In the genomic region with DNA sequence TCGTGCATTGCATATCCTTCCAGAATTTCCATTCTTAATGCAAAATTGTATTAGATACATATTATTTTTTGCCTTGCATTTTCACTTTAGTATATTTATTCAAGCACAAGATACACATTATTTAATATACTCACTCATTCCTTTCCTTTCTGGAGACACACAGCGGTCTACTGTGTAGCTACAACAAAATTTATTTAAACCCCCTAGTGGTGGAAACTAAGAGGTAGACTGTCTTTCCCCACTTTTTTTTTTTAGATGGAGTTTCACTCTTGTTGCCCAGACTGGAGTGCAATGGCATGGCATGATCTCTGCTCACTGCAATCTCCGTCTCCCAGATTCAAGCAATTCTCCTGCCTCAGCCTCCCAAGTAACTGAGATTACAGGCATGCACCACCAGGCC, we compare ENCODE assay signal across 11 cellular contexts.
DNase-seq lines count a peak whose midpoint lies in the region; ATAC-seq and TF ChIP-seq lines count a peak whose summit lies in the region.
"Had no signal": no experiment of that assay in that cellular context is flagged by ENCODE, and none has a peak within 500 bp of the region (broad histone marks: within the 10 kb centered on the region; RNA-seq: fewer than 3 reads in every experiment).

No MANE protein-coding gene starts in this region.

- 71% methylated on average over 3 of the region's 3 CpGs for WGBS in SK-N-SH (ENCODE audit: low lambda C conversion rate)
- WGBS in iPS DF 6.9 (ENCODE audit: insufficient coverage, insufficient read length), result no CpG with 5 or more reads among the region's 3 CpGs

- H3K27ac ChIP-seq in SK-N-SH (ENCODE audit: low read depth in 2 of 2, low read length in 1 of 2) (no peak overlapping the region), iPS DF 6.9 (ENCODE audit: low read length) (no peak overlapping the region)
- H3K27ac ChIP-seq: heart right ventricle had no signal

- CTCF ChIA-PET in SK-N-SH (lab: Yijun Ruan, JAX), result interaction anchor here (1.0 kb wide), 1 partner anchor 8 kb away, joined by 3 read pairs; no protein-coding TSS in a partner anchor

- H3K4me3 ChIP-seq in SK-N-SH (ENCODE audit: low read depth in 2 of 2, low read length in 1 of 2) (no peak overlapping the region), iPS DF 6.9 (ENCODE audit: low read length) (no peak overlapping the region)
- H3K4me3 ChIP-seq: heart right ventricle had no signal

- no peak overlapping the region for H3K4me2 ChIP-seq in SK-N-SH

- H3K9me3 ChIP-seq in SK-N-SH (no peaks in the 10 kb centered on the region), iPS DF 6.9 (ENCODE audit: control insufficient read depth, insufficient read depth, low read length) (no peaks in the 10 kb centered on the region)
- H3K9me3 ChIP-seq: heart right ventricle had no signal

- DNase-seq in DMS114 treated with DMSO at 0.1 percent for 48 hours (lab: John Stamatoyannopoulos, UW; ENCODE audit: unreplicated experiment) (peak; percentile 1), HT1080 (ENCODE audit: low read depth) (peak; percentile 10), SK-N-SH (peak; percentile 4), iPS DF 6.9 (ENCODE audit: low read depth, low spot score) (peak; percentile 1), dedifferentiated amniotic fluid mesenchymal stem cell (ENCODE audit: extremely low spot score) (no peak)
- DNase-seq: effector CD4-positive, alpha-beta T cell; HCEC 1CT; heart right ventricle; NCI-H2081 treated with DMSO at 0.1 percent for 48 hours had no signal

- H3K36me3 ChIP-seq in SK-N-SH (replicated peaks in 1 of 2; ENCODE audit: control insufficient read depth in 1 of 2, insufficient read depth in 2 of 2, low read length in 1 of 2), result no peaks in the 10 kb centered on the region
- no peaks in the 10 kb centered on the region for H3K36me3 ChIP-seq in iPS DF 6.9 (ENCODE audit: control insufficient read depth, insufficient read depth, low read length)
- H3K36me3 ChIP-seq: heart right ventricle had no signal

- no peak for TF ChIP-seq EP300 in SK-N-SH (IDR thresholded peaks at IDR 0.05; ENCODE audit: borderline replicate concordance in 1 of 2, low read depth in 1 of 2, low read length in 1 of 2)

- no peaks in the 10 kb centered on the region for H3K27me3 ChIP-seq in SK-N-SH (ENCODE audit: insufficient read depth)
- H3K27me3 ChIP-seq in iPS DF 6.9 (ENCODE audit: control insufficient read depth, insufficient read depth, low read length), result no peaks in the 10 kb centered on the region
- H3K27me3 ChIP-seq: heart right ventricle had no signal

- H3K9ac ChIP-seq in SK-N-SH, result no peak overlapping the region

- H3K79me2 ChIP-seq in SK-N-SH (ENCODE audit: insufficient read depth), result no peaks in the 10 kb centered on the region

- H4K20me1 ChIP-seq in SK-N-SH (ENCODE audit: insufficient read depth), result no peaks in the 10 kb centered on the region

- peak; percentile 46 for TF ChIP-seq CTCF in SK-N-SH (IDR thresholded peaks at IDR 0.05)

- POLR2A ChIA-PET in SK-N-SH (lab: Yijun Ruan, JAX), result no interaction called here

- no peak for ATAC-seq in HG03439 (IDR thresholded peaks at IDR 0.05; ENCODE audit: unreplicated experiment)
- no peak for ATAC-seq in GM18519 (IDR thresholded peaks at IDR 0.05; ENCODE audit: low FRiP score, unreplicated experiment)
- ATAC-seq: heart right ventricle had no signal

- no peaks in the 10 kb centered on the region for H3K4me1 ChIP-seq in SK-N-SH (ENCODE audit: control insufficient read depth in 1 of 2, insufficient read depth in 2 of 2, low read depth in 1 of 2, low read length in 1 of 2)
- no peaks in the 10 kb centered on the region for H3K4me1 ChIP-seq in iPS DF 6.9 (ENCODE audit: control insufficient read depth, insufficient read depth, low read length)
- H3K4me1 ChIP-seq: heart right ventricle had no signal

- no peaks in the 10 kb centered on the region for H3F3A ChIP-seq in SK-N-SH (replicated peaks; ENCODE audit: insufficient read depth)

- no peak overlapping the region for H2AFZ ChIP-seq in SK-N-SH (ENCODE audit: low read depth)

- H3K9me2 ChIP-seq in SK-N-SH, result no peaks in the 10 kb centered on the region

- TF ChIP-seq RAD21 in SK-N-SH (IDR thresholded peaks at IDR 0.05; ENCODE audit: low read length), result no peak

TF ChIP-seq in SK-N-SH, 30 proteins besides CTCF, POLR2A, EP300 and RAD21:
- TF ChIP-seq RXRA (IDR thresholded peaks at IDR 0.05; ENCODE audit: borderline replicate concordance, low read depth) (no peak), FOXJ3 (CRISPR knock-in tag; IDR thresholded peaks at IDR 0.05) (no peak), NFIC (IDR thresholded peaks at IDR 0.05; ENCODE audit: borderline replicate concordance) (no peak), NRF1 (IDR thresholded peaks at IDR 0.05; ENCODE audit: low read depth, low read length) (no peak), GATA2 (CRISPR knock-in tag; IDR thresholded peaks at IDR 0.05) (no peak), CHD2 (IDR thresholded peaks at IDR 0.05; ENCODE audit: low read length, partially characterized antibody) (no peak), RFX5 (IDR thresholded peaks at IDR 0.05; ENCODE audit: low read length) (no peak), SIN3A (IDR thresholded peaks at IDR 0.05; ENCODE audit: borderline replicate concordance, low read depth, low read length) (no peak), ELF1 (IDR thresholded peaks at IDR 0.05) (no peak), TAF1 (IDR thresholded peaks at IDR 0.05; ENCODE audit: borderline replicate concordance, low read depth, low read length) (no peak), POLR2AphosphoS5 (IDR thresholded peaks at IDR 0.05; ENCODE audit: low read depth, low read length) (no peak), MXI1 (IDR thresholded peaks at IDR 0.05; ENCODE audit: low read depth, low read length) (no peak), USF2 (IDR thresholded peaks at IDR 0.05; ENCODE audit: borderline replicate concordance, low read depth, low read length) (no peak), FOXM1 (IDR thresholded peaks at IDR 0.05; ENCODE audit: low read depth) (no peak)
- TF ChIP-seq, protein P1, sequence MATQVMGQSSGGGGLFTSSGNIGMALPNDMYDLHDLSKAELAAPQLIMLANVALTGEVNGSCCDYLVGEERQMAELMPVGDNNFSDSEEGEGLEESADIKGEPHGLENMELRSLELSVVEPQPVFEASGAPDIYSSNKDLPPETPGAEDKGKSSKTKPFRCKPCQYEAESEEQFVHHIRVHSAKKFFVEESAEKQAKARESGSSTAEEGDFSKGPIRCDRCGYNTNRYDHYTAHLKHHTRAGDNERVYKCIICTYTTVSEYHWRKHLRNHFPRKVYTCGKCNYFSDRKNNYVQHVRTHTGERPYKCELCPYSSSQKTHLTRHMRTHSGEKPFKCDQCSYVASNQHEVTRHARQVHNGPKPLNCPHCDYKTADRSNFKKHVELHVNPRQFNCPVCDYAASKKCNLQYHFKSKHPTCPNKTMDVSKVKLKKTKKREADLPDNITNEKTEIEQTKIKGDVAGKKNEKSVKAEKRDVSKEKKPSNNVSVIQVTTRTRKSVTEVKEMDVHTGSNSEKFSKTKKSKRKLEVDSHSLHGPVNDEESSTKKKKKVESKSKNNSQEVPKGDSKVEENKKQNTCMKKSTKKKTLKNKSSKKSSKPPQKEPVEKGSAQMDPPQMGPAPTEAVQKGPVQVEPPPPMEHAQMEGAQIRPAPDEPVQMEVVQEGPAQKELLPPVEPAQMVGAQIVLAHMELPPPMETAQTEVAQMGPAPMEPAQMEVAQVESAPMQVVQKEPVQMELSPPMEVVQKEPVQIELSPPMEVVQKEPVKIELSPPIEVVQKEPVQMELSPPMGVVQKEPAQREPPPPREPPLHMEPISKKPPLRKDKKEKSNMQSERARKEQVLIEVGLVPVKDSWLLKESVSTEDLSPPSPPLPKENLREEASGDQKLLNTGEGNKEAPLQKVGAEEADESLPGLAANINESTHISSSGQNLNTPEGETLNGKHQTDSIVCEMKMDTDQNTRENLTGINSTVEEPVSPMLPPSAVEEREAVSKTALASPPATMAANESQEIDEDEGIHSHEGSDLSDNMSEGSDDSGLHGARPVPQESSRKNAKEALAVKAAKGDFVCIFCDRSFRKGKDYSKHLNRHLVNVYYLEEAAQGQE (IDR thresholded peaks at IDR 0.05; ENCODE audit: low read depth, low read length), result no peak
- TF ChIP-seq, protein P2, sequence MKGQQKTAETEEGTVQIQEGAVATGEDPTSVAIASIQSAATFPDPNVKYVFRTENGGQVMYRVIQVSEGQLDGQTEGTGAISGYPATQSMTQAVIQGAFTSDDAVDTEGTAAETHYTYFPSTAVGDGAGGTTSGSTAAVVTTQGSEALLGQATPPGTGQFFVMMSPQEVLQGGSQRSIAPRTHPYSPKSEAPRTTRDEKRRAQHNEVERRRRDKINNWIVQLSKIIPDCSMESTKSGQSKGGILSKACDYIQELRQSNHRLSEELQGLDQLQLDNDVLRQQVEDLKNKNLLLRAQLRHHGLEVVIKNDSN (IDR thresholded peaks at IDR 0.05; ENCODE audit: borderline replicate concordance, low read depth), result no peak
